In genomic region chr9:68791169-68791568, GRCh38 we compare ENCODE assay signal across 23 cellular contexts.
"Had no signal": no experiment of that assay in that cellular context is flagged by ENCODE, and none has a peak within 500 bp of the region (broad histone marks: within the 10 kb centered on the region; RNA-seq: fewer than 3 reads in every experiment).

No MANE protein-coding gene starts in this region.

- H3K4me3 ChIP-seq: neural progenitor cell, ovary, psoas muscle, right lobe of liver, sigmoid colon, stomach, tibial artery, transverse colon, upper lobe of right lung, uterus had no signal

- ATAC-seq: naive thymus-derived CD4-positive, alpha-beta T cell; natural killer cell; psoas muscle; right lobe of liver; stimulated activated effector memory CD8-positive, alpha-beta T cell treated with anti-CD3 and anti-CD28 coated beads, Interleukin-12 subunit alpha, Interleukin-12 subunit beta, amount 100 ng/mL, for 72 hours; stimulated activated naive B cell treated with anti-CD40 and anti-IgM and Interleukin-4, amounts not matched to agents 10 μg/mL and 1 μg/mL and 100 μg/mL, for 72 hours; upper lobe of right lung had no signal

- H3K27ac ChIP-seq: neural progenitor cell, ovary, parathyroid adenoma, psoas muscle, right lobe of liver, sigmoid colon, stomach, tibial artery, transverse colon, upper lobe of right lung, uterus had no signal

- H3K9me3 ChIP-seq: ovary, psoas muscle, right lobe of liver, sigmoid colon, stomach, tibial artery, transverse colon, upper lobe of right lung, uterus had no signal

- H3K27me3 ChIP-seq: neural progenitor cell, ovary, right lobe of liver, sigmoid colon, stomach, tibial artery, transverse colon, upper lobe of right lung, uterus had no signal

- DNase-seq: naive thymus-derived CD4-positive, alpha-beta T cell; natural killer cell; occipital lobe; ovary; posterior cingulate gyrus; psoas muscle; right lobe of liver; sigmoid colon; small intestine; stimulated activated CD4-positive, alpha-beta T cell treated with anti-CD3 and anti-CD28 coated beads, Interleukin-15, amount 100 ng/mL, for 24 hours; stimulated activated CD4-positive, alpha-beta T cell treated with anti-CD3 and anti-CD28 coated beads, Interleukin-2, amount 100 ng/mL, for 24 hours; stimulated activated CD4-positive, alpha-beta T cell treated with anti-CD3 and anti-CD28 coated beads, Interleukin-2, amount 100 ng/mL, for 48 hours; stimulated activated CD4-positive, alpha-beta T cell treated with anti-CD3 and anti-CD28 coated beads, Interleukin-4, amount 100 ng/mL, for 24 hours; stimulated activated naive B cell treated with anti-CD40 and anti-IgM and Interleukin-4, amounts not matched to agents 10 μg/mL and 1 μg/mL and 100 μg/mL, for 72 hours; stimulated activated naive CD4-positive, alpha-beta T cell treated with Interleukin-2 at 50 U/mL for 16 hours; stomach; tibial artery; transverse colon; upper lobe of right lung; uterus had no signal

- H3K36me3 ChIP-seq: neural progenitor cell, ovary, right lobe of liver, transverse colon, upper lobe of right lung, uterus had no signal

- H3K4me1 ChIP-seq: neural progenitor cell, parathyroid adenoma, psoas muscle, right lobe of liver, upper lobe of right lung, uterus had no signal

- FAIRE-seq: small intestine had no signal
